Comparison of ENCODE assay signal across 27 cellular contexts in the genomic region with DNA sequence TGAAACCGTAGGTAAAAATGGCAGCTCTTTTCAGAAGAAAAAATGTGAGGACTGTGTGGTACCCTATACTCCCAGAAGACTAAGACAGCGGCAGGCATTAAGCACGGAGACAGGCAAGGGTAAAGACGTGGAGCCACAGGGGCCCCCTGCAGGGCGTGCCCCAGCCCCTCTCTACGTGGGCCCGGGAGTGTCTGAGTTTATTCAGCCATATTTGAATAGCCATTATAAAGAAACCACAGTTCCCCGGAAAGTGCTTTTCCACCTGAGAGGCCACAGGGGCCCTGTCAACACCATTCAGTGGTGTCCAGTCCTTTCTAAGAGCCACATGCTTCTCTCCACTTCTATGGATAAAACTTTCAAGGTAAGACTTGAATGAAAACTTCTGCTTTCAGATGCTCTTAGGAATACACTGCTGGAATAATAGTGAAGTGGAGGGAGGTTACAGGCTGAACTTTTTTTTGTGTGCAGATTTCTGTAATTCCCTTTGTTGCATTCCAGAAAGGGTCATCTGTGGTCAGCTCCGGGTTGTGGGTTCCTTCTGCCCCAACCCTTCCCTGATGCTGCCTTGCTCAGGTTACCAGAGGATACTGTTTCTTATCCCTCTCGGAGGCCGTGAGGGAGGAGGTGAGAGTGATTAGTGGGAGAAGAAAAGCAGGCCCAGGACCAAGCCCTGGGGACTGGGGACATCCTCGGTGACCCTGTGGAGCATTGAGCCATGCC. TPM values are rescaled to one million over a fixed set of nuclear protein-coding genes. Genes with fewer than 3 reads are reported as not detected.
A peak's percentile ranks its signal among the peaks of the same experiment; 100 is the strongest.
DNase-seq lines count a peak whose midpoint lies in the region; ATAC-seq and TF ChIP-seq lines count a peak whose summit lies in the region.
"Had no signal": no experiment of that assay in that cellular context is flagged by ENCODE, and none has a peak within 500 bp of the region (broad histone marks: within the 10 kb centered on the region; RNA-seq: fewer than 3 reads in every experiment).

No MANE protein-coding gene starts in this region.

- H3K4me1 ChIP-seq in left lung (peaks cover 15 to 37% of the 10 kb centered on the region in 2 donors), thyroid gland (peaks cover 4 to 39% of the 10 kb centered on the region in 2 donors), psoas muscle (peaks cover 25% of the 10 kb centered on the region)
- H3K4me1 ChIP-seq: parathyroid adenoma had no signal

- no peak for TF ChIP-seq CTCF in WERI-Rb-1 (IDR thresholded peaks at IDR 0.05; ENCODE audit: low read depth, low read length)
- TF ChIP-seq CTCF in left lung (IDR thresholded peaks at IDR 0.05) = no peak
- no peak for TF ChIP-seq CTCF in thyroid gland (IDR thresholded peaks at IDR 0.05)
- TF ChIP-seq CTCF in psoas muscle (IDR thresholded peaks at IDR 0.05) = no peak

- H3K27me3 ChIP-seq in WERI-Rb-1 (ENCODE audit: insufficient read depth, low read depth, severe bottlenecking) (no peaks in the 10 kb centered on the region), left lung (no peaks in the 10 kb centered on the region), thyroid gland (no peaks in the 10 kb centered on the region), psoas muscle (ENCODE audit: insufficient read depth in 3 of 3, low read length in 2 of 3) (no peaks in the 10 kb centered on the region)
- H3K27me3 ChIP-seq: cardiac muscle cell had no signal

- WGBS in thyroid gland, 2 donors = 50 to 58% methylated on average over 12 of the region's 12 CpGs
- 57 to 67% (median 61%) methylated on average over 12 of the region's 12 CpGs for WGBS in psoas muscle, 3 donors

- H3K36me3 ChIP-seq in WERI-Rb-1 (no peaks in the 10 kb centered on the region), left lung (peaks cover 0 to 24% of the 10 kb centered on the region in 2 donors), thyroid gland (no peaks in the 10 kb centered on the region), psoas muscle (ENCODE audit: insufficient read depth in 1 of 2, low read depth in 1 of 2) (peaks cover 0 to 8% of the 10 kb centered on the region in 2 donors)
- H3K36me3 ChIP-seq: cardiac muscle cell had no signal

- no peak overlapping the region for H3K4me3 ChIP-seq in WERI-Rb-1 (ENCODE audit: low read depth, low read length)
- H3K4me3 ChIP-seq in left lung = no peak overlapping the region
- no peak overlapping the region for H3K4me3 ChIP-seq in thyroid gland (replicated peaks in 1 of 3)
- H3K4me3 ChIP-seq in psoas muscle = no peak overlapping the region
- H3K4me3 ChIP-seq: cardiac muscle cell, GM12878 had no signal

- ATAC-seq in left lung (peak; percentile 30), GM21717 (IDR thresholded peaks at IDR 0.05; ENCODE audit: unreplicated experiment) (no peak), psoas muscle (no peak)
- ATAC-seq: GM12878, left colon, natural killer cell, sciatic nerve had no signal

- no peak overlapping the region for H3K27ac ChIP-seq in WERI-Rb-1
- no peak overlapping the region for H3K27ac ChIP-seq in left lung
- H3K27ac ChIP-seq in thyroid gland = peak overlapping the region in 1 of 3 donors; percentile 11
- no peak overlapping the region for H3K27ac ChIP-seq in psoas muscle
- H3K27ac ChIP-seq: 22Rv1, cardiac muscle cell, parathyroid adenoma had no signal

- no peaks in the 10 kb centered on the region for H3K9me3 ChIP-seq in WERI-Rb-1 (ENCODE audit: severe bottlenecking)
- H3K9me3 ChIP-seq in left lung = no peaks in the 10 kb centered on the region
- H3K9me3 ChIP-seq in thyroid gland = no peaks in the 10 kb centered on the region
- H3K9me3 ChIP-seq in psoas muscle = no peaks in the 10 kb centered on the region

- intact Hi-C loops in left lung (cut with DNase I) = loop anchor here (5.0 to 10.0 kb wide), 2 partner anchors 253 to 271 kb away; no protein-coding TSS in a partner anchor
- intact Hi-C loops in thyroid gland (cut with DNase I) = no loop called here
- intact Hi-C loops in psoas muscle (cut with DNase I) = loop anchor here in 1 of 2 donors (5.0 to 10.0 kb wide), 2 partner anchors 266 to 1243 kb away; no protein-coding TSS in a partner anchor

- TF ChIP-seq POLR2A in thyroid gland (IDR thresholded peaks at IDR 0.05) = no peak

- peak; percentile 9 for DNase-seq in DMS79 (lab: John Stamatoyannopoulos, UW)
- no peak for DNase-seq in DMS79 treated with DMSO at 0.1 percent for 48 hours (lab: John Stamatoyannopoulos, UW)
- peak; percentile 65 for DNase-seq in WERI-Rb-1
- no peak for DNase-seq in left lung
- DNase-seq in thyroid gland = peak; percentile 18 to 43
- no peak for DNase-seq in NCI-H2196 (lab: John Stamatoyannopoulos, UW; ENCODE audit: unreplicated experiment)
- DNase-seq in psoas muscle = no peak
- DNase-seq: activated CD4-positive, alpha-beta T cell treated with anti-CD3 and anti-CD28 coated beads, Interleukin-2, amount 50 U/mL, for 4 hours; activated effector memory CD4-positive, alpha-beta T cell treated with anti-CD3 and anti-CD28 coated beads, Interleukin-2, amount 50 U/mL, for 16 hours; AML-193; CD8-positive, alpha-beta memory T cell; glutamatergic neuron; HFFc6; Karpas-422; left colon; natural killer cell; NCI-H1092 treated with DMSO at 0.1 percent for 48 hours; NCI-H2029 treated with DMSO at 0.1 percent for 48 hours; NCI-H510A treated with DMSO at 0.1 percent for 48 hours; substantia nigra had no signal

RNA-seq across cellular contexts. Expression of gene WDR25, which starts 5.3 kb away (rescaled TPM):
- total RNA-seq in left lung (10 to 100 TPM in 1 of 2 donors, 1 to 10 TPM in 1; 8.4 to 12.1 TPM), thyroid gland (10 to 100 TPM; 13.3 to 41.8 (median 29.6) TPM), psoas muscle (1 to 10 TPM; 6.0 to 9.3 (median 7.3) TPM)
- 10 to 100 TPM in 1 of 3 donors, 1 to 10 TPM in 2; 6.7 to 11.7 (median 9.3) TPM for polyA plus RNA-seq in psoas muscle

RNA-seq across cellular contexts. Expression of gene SLC25A47, which starts 58.4 kb away (rescaled TPM):
- total RNA-seq in left lung (not detected), thyroid gland (not detected), psoas muscle (under 1 TPM in 1 of 4 donors, not detected in 3; 0.12 TPM)
- polyA plus RNA-seq in psoas muscle = under 1 TPM in 1 of 3 donors, not detected in 2; 0.03 TPM
- total RNA-seq: cardiac muscle cell; CD8-positive, alpha-beta memory T cell; GM12878; HFFc6; mesenteric fat pad; sciatic nerve had no signal
- polyA plus RNA-seq: CD8-positive, alpha-beta memory T cell had no signal

Comparison
In these comparisons a context has a peak if more than half of its experiments do, and no peak if none do; other contexts are left out.
1. DNase-seq: peak in DMS79 (single experiment), WERI-Rb-1 (single experiment) and thyroid gland (2 of 2); none in DMS79 treated with DMSO at 0.1 percent for 48 hours (single experiment), left lung (0 of 2), NCI-H2196 (single experiment) and psoas muscle (0 of 2).